ENCODE assay signal across 12 cellular contexts in genomic region chr15:50458713-50459112, GRCh38.
"Had no signal": no experiment of that assay in that cellular context is flagged by ENCODE, and none has a peak within 500 bp of the region (broad histone marks: within the 10 kb centered on the region; RNA-seq: fewer than 3 reads in every experiment).

No MANE protein-coding gene starts in this region.

- ATAC-seq: activated CD8-positive, alpha-beta T cell treated with anti-CD3 and anti-CD28 coated beads for 36 hours; left colon; stimulated activated naive CD8-positive, alpha-beta T cell treated with anti-CD3 and anti-CD28 coated beads, Interleukin-15, Interleukin-2, amounts not matched to agents 100 U/mL and 50 U/mL, for 24 hours had no signal

- H3K27ac ChIP-seq: brain microvascular endothelial cell, esophagus muscularis mucosa, sigmoid colon had no signal

- H3K9me3 ChIP-seq: esophagus muscularis mucosa, sigmoid colon had no signal

- DNase-seq: activated CD8-positive, alpha-beta T cell treated with anti-CD3 and anti-CD28 coated beads for 36 hours; activated effector memory CD4-positive, alpha-beta T cell treated with Interleukin-2 at 50 U/mL for 16 hours; brain microvascular endothelial cell; left colon; nephron progenitor cell; sigmoid colon; stimulated activated CD4-positive, alpha-beta T cell treated with anti-CD3 and anti-CD28 coated beads, Interleukin-2, amount 100 ng/mL, for 24 hours; stimulated activated naive CD8-positive, alpha-beta T cell treated with anti-CD3 and anti-CD28 coated beads, Interleukin-15, Interleukin-2, amounts not matched to agents 100 U/mL and 50 U/mL, for 24 hours; T-helper 9 cell had no signal

- H3K27me3 ChIP-seq: brain microvascular endothelial cell, esophagus muscularis mucosa, sigmoid colon had no signal

- H3K4me1 Mint-ChIP-seq: nephron progenitor cell had no signal

- H3K27me3 Mint-ChIP-seq: activated CD8-positive, alpha-beta T cell treated with anti-CD3 and anti-CD28 coated beads for 36 hours; activated naive CD4-positive, alpha-beta T cell treated with anti-CD3 and anti-CD28 coated beads, Interleukin-2, amount 50 U/mL, for 24 hours had no signal

- H3K4me3 Mint-ChIP-seq: activated CD8-positive, alpha-beta T cell treated with anti-CD3 and anti-CD28 coated beads for 36 hours; activated naive CD4-positive, alpha-beta T cell treated with anti-CD3 and anti-CD28 coated beads, Interleukin-2, amount 50 U/mL, for 24 hours; nephron progenitor cell had no signal

- H3K9me3 Mint-ChIP-seq: activated CD8-positive, alpha-beta T cell treated with anti-CD3 and anti-CD28 coated beads for 36 hours; activated naive CD4-positive, alpha-beta T cell treated with anti-CD3 and anti-CD28 coated beads, Interleukin-2, amount 50 U/mL, for 24 hours; nephron progenitor cell had no signal

- H3K4me3 ChIP-seq: esophagus muscularis mucosa, lung, sigmoid colon had no signal

- H3K27ac Mint-ChIP-seq: activated CD8-positive, alpha-beta T cell treated with anti-CD3 and anti-CD28 coated beads for 36 hours; activated naive CD4-positive, alpha-beta T cell treated with anti-CD3 and anti-CD28 coated beads, Interleukin-2, amount 50 U/mL, for 24 hours; nephron progenitor cell had no signal

- H3K4me1 ChIP-seq: esophagus muscularis mucosa, sigmoid colon had no signal
